In the genomic region with DNA sequence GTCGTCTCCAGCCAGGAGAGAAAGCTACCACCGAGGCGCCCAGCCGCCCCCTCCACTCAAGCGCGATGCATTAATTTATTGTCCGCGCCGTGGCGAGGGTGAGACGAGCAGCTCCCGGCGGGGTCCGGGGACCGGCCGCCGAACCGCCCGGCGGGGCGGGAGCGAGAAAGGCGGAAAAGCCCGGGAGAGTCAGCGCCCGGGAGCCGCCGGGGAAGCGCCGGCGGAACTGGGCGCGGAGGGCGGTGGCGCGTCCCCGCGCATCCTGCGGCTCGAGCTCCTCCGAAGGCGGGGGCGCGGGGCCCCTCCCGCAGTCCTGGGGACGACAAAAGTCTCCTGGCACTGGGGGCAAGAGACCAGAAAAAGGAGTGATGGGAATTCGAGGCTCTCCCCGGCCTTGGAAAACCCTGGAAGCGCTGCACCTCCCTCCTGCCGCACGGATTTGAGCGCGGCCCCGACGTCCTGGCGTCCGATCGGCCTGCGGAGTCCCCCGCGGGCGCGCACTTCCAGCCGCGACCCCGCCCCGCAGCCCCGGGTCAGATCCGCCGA, we compare ENCODE assay signal across 8 cellular contexts. TPM values are rescaled to one million over a fixed set of nuclear protein-coding genes. Genes with fewer than 3 reads are reported as not detected.
DNase-seq lines count a peak whose midpoint lies in the region; ATAC-seq, FAIRE-seq and TF ChIP-seq lines count a peak whose summit lies in the region.

A gene with protein sequence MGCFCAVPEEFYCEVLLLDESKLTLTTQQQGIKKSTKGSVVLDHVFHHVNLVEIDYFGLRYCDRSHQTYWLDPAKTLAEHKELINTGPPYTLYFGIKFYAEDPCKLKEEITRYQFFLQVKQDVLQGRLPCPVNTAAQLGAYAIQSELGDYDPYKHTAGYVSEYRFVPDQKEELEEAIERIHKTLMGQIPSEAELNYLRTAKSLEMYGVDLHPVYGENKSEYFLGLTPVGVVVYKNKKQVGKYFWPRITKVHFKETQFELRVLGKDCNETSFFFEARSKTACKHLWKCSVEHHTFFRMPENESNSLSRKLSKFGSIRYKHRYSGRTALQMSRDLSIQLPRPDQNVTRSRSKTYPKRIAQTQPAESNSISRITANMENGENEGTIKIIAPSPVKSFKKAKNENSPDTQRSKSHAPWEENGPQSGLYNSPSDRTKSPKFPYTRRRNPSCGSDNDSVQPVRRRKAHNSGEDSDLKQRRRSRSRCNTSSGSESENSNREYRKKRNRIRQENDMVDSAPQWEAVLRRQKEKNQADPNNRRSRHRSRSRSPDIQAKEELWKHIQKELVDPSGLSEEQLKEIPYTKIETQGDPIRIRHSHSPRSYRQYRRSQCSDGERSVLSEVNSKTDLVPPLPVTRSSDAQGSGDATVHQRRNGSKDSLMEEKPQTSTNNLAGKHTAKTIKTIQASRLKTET (minus strand): TSS at position 228 of the 546 bp plus-strand sequence. CDS start 238 bp downstream, outside the sequence.

- H3K9ac ChIP-seq in neuronal stem cell (ENCODE audit: low read depth, low read length, poor library complexity): peak within 1 kb of the TSS; percentile 80

- H3K9me3 Mint-ChIP-seq in activated CD8-positive, alpha-beta T cell treated with anti-CD3 and anti-CD28 coated beads for 36 hours: no peaks in the 10 kb centered on the region

- no peak within 1 kb of the TSS for H3K14ac ChIP-seq in neuronal stem cell (ENCODE audit: low read length)

- H3K4me3 ChIP-seq in GM06990 (replicated peaks; ENCODE audit: low read depth, low read length): peak within 1 kb of the TSS; percentile 71
- H3K4me3 ChIP-seq in neuronal stem cell (ENCODE audit: low read length in 2 of 2): peak within 1 kb of the TSS; percentile 91 to 100

- H3K4me1 Mint-ChIP-seq in activated CD8-positive, alpha-beta T cell treated with anti-CD3 and anti-CD28 coated beads for 36 hours (ENCODE audit: low read depth): peaks cover 10% of the 10 kb centered on the region

- H3K4me1 ChIP-seq in neuronal stem cell (ENCODE audit: control insufficient read depth in 2 of 2, insufficient read depth in 1 of 2, low read depth in 1 of 2, low read length in 2 of 2): peaks cover 2 to 23% of the 10 kb centered on the region in 2 donors

- peak within 1 kb of the TSS; percentile 75 for H2BK12ac ChIP-seq in neuronal stem cell (ENCODE audit: low read length)

- H3K18ac ChIP-seq in neuronal stem cell (ENCODE audit: low read length): peak within 1 kb of the TSS; percentile 96

- peak within 1 kb of the TSS; percentile 56 for H2BK15ac ChIP-seq in neuronal stem cell (ENCODE audit: low read length)

- H4K91ac ChIP-seq in neuronal stem cell (ENCODE audit: low read depth, low read length, poor library complexity): no peak within 1 kb of the TSS

- peak within 1 kb of the TSS; percentile 84 for H3K4me2 ChIP-seq in neuronal stem cell (ENCODE audit: insufficient read depth, low read length, poor library complexity, severe bottlenecking)

- DNase-seq in GM06990 (ENCODE audit: extremely low read depth, insufficient read length): peak; percentile 10
- peak; percentile 4 for DNase-seq in activated CD8-positive, alpha-beta T cell treated with anti-CD3 and anti-CD28 coated beads for 36 hours
- peak; percentile 7 for DNase-seq in globus pallidus (ENCODE audit: low spot score)
- DNase-seq in neuronal stem cell (ENCODE audit: low spot score): peak; percentile 40
- DNase-seq in activated CD4-positive, alpha-beta T cell treated with anti-CD3 and anti-CD28 coated beads for 4 hours: no peak
- DNase-seq in D721Med (ENCODE audit: insufficient read length, low spot score): no peak

- no peaks in the 10 kb centered on the region for H3K79me1 ChIP-seq in neuronal stem cell (ENCODE audit: low read depth, low read length)

- H3K36me3 Mint-ChIP-seq in activated CD8-positive, alpha-beta T cell treated with anti-CD3 and anti-CD28 coated beads for 36 hours (ENCODE audit: low read depth): no peaks in the 10 kb centered on the region

- no peak within 1 kb of the TSS for H2AK5ac ChIP-seq in neuronal stem cell (ENCODE audit: low read depth, low read length)

- no peak for FAIRE-seq in D721Med (lab: Jason Lieb, UNC)

- H2BK5ac ChIP-seq in neuronal stem cell (ENCODE audit: low read length): no peak within 1 kb of the TSS

- H3K4ac ChIP-seq in neuronal stem cell (ENCODE audit: low read length): no peak within 1 kb of the TSS

- no peaks in the 10 kb centered on the region for H3K9me3 ChIP-seq in neuronal stem cell (replicated peaks in 1 of 2; ENCODE audit: control insufficient read depth in 2 of 2, insufficient read depth in 1 of 2, low read depth in 1 of 2, low read length in 2 of 2)

- H3K23ac ChIP-seq in neuronal stem cell (ENCODE audit: low read depth, low read length, poor library complexity): peak within 1 kb of the TSS; percentile 94

- H3K27me3 ChIP-seq in GM06990 (replicated peaks; ENCODE audit: control insufficient read depth, insufficient read depth, low read length) (peaks cover 2% of the 10 kb centered on the region; the same call in 1 of the 2 replicates), neuronal stem cell (ENCODE audit: control insufficient read depth in 3 of 3, insufficient read depth in 3 of 3, low read depth in 1 of 3, low read length in 3 of 3) (peaks cover 0 to 29% (median 14%) of the 10 kb centered on the region in 3 experiments)

- intact Hi-C loops in activated CD8-positive, alpha-beta T cell treated with anti-CD3 and anti-CD28 coated beads for 36 hours (cut with micrococcal nuclease): no loop called here

- TF ChIP-seq CTCF in GM06990 (IDR thresholded peaks at IDR 0.05; ENCODE audit: insufficient read depth, low read length, poor library complexity, severe bottlenecking): no peak
- TF ChIP-seq CTCF in activated CD8-positive, alpha-beta T cell treated with anti-CD3 and anti-CD28 coated beads for 36 hours (IDR thresholded peaks at IDR 0.05): no peak
- no peak for TF ChIP-seq CTCF in D721Med (IDR thresholded peaks at IDR 0.05; ENCODE audit: insufficient read depth, missing control alignments)

- WGBS in neuronal stem cell (ENCODE audit: extremely low coverage in 2 of 2, insufficient read length in 2 of 2, insufficient replicate concordance in 1 of 2), 2 donors: no CpG with 5 or more reads among the region's 70 CpGs

- CTCF ChIA-PET in activated CD8-positive, alpha-beta T cell treated with anti-CD3 and anti-CD28 coated beads for 36 hours (lab: Charles Lee): interaction anchor here (1.6 to 3.9 kb wide), 6 partner anchors 16 to 246 kb away, joined by 3 to 29 read pairs (median 8); no protein-coding TSS in a partner anchor

- POLR2A ChIA-PET in activated CD8-positive, alpha-beta T cell treated with anti-CD3 and anti-CD28 coated beads for 36 hours (lab: Charles Lee): interaction anchor here (0.6 to 2.3 kb wide), 2 partner anchors 11 to 258 kb away, joined by 3 to 6 read pairs; no protein-coding TSS in a partner anchor

- H3K27me3 Mint-ChIP-seq in activated CD8-positive, alpha-beta T cell treated with anti-CD3 and anti-CD28 coated beads for 36 hours: peaks cover 46% of the 10 kb centered on the region

- ATAC-seq in HG02840 (IDR thresholded peaks at IDR 0.05; ENCODE audit: low FRiP score, unreplicated experiment) (peak; percentile 19), HG03521 (IDR thresholded peaks at IDR 0.05; ENCODE audit: unreplicated experiment) (no peak)
- ATAC-seq in activated CD8-positive, alpha-beta T cell treated with anti-CD3 and anti-CD28 coated beads for 36 hours: no peak

- no peak within 1 kb of the TSS for H3K27ac ChIP-seq in neuronal stem cell (replicated peaks; ENCODE audit: low read length)

- peak within 1 kb of the TSS; percentile 99 for H2AFZ ChIP-seq in neuronal stem cell (ENCODE audit: low read length)

- H3K4me3 Mint-ChIP-seq in activated CD8-positive, alpha-beta T cell treated with anti-CD3 and anti-CD28 coated beads for 36 hours: peak within 1 kb of the TSS; percentile 64

- no peak within 1 kb of the TSS for H3K27ac Mint-ChIP-seq in activated CD8-positive, alpha-beta T cell treated with anti-CD3 and anti-CD28 coated beads for 36 hours

- no peak within 1 kb of the TSS for H4K8ac ChIP-seq in neuronal stem cell (ENCODE audit: low read depth, low read length)

- no peaks in the 10 kb centered on the region for H3K36me3 ChIP-seq in GM06990 (ENCODE audit: control insufficient read depth, insufficient read depth, low read length)
- no peaks in the 10 kb centered on the region for H3K36me3 ChIP-seq in neuronal stem cell (replicated peaks in 1 of 2; ENCODE audit: control insufficient read depth in 2 of 2, insufficient read depth in 2 of 2, low read length in 2 of 2)

- no peak within 1 kb of the TSS for H2BK120ac ChIP-seq in neuronal stem cell (ENCODE audit: low read depth, low read length)

RNA-seq across cellular contexts. Expression of the gene that starts here (rescaled TPM):
- total RNA-seq in activated CD8-positive, alpha-beta T cell treated with anti-CD3 and anti-CD28 coated beads for 36 hours: under 1 TPM in 1 of 2 experiments, not detected in 1; 0.25 TPM
- polyA plus RNA-seq in neuronal stem cell (2013, experiment 1 of 2): 1.9 TPM
- 1.8 TPM for polyA plus RNA-seq in neuronal stem cell (2013, experiment 2 of 2)

Comparison
In these comparisons a context has a peak if more than half of its experiments do, and no peak if none do; other contexts are left out.
1. Peak in DNase-seq in activated CD8-positive, alpha-beta T cell treated with anti-CD3 and anti-CD28 coated beads for 36 hours; RNA of the gene not detected or under 1 TPM.
2. DNase-seq: peak in GM06990 (single experiment), globus pallidus (single experiment) and neuronal stem cell (single experiment); none in activated CD4-positive, alpha-beta T cell treated with anti-CD3 and anti-CD28 coated beads for 4 hours (0 of 2) and D721Med (single experiment).